In the genomic region with DNA sequence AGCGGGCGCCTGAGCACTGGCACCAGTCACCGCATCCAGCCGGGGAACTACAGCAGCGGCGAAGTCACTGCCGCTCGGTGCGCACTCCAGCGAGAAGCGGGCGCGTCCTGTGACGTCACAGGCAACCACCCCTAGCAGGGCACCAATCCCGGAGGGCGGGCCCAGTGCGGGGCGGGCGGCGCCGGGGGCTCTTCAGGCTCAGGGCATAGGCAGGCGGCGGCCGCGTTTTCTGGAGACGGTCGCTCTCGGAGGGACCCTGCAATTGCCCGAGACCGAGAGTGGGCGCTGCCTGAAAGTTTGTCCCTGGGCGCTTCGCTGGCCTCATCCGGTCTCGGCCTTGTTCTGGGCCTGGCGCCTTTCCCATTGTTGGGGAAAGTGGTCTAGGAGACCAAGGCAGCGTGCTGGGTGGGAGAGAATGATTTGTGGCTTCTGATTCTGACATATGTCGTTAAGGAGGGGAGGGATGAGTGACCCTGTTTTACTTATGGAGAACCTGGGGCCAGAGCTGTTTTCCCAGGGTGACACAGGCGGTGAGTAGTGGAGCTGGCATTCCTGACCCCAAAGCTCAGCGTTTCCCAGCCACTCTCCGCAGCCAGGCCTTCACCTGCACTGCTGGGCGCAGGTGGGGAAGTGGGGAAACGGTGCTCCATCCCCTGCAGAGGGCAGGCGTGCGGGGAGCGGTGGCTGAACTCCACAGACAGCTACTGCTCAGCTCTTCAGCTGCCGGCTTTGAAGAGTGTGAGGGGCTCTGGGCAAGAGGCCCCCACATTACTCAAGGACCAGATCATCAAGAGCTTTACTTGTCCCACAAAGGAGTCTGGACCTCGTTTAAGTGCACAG, we compare ENCODE assay signal across 8 cellular contexts. TPM values are rescaled to one million over a fixed set of nuclear protein-coding genes. Genes with fewer than 3 reads are reported as not detected.
DNase-seq lines count a peak whose midpoint lies in the region; ATAC-seq, FAIRE-seq and TF ChIP-seq lines count a peak whose summit lies in the region.
"Not testable (repeated sequence)": the region's sequence is repeated elsewhere in the genome, so short reads cannot be mapped to it uniquely, and the experiment has no call there.

Gene FAHD2B (minus strand): TSS at position 111 of the 840 bp plus-strand sequence. CDS start 3,176 bp downstream, outside the sequence.

- in situ Hi-C loops in HepG2 (cut with HindIII; ENCODE audit: extremely low pct_ligation_motif_present, low pct_unique_long_range_greater_than_20kb) = not testable (repeated sequence)

- H3K4me2 ChIP-seq in BLaER1 (peak within 1 kb of the TSS; percentile 79), HepG2 (ENCODE audit: low read depth, low read length) (peak within 1 kb of the TSS; percentile 81)

- intact Hi-C loops in HepG2 (cut with micrococcal nuclease; ENCODE audit: unreplicated experiment) = not testable (repeated sequence)

- not testable (repeated sequence) for H3K27me3 ChIP-seq in BLaER1; HepG2 (ENCODE audit: control insufficient read depth in 1 of 2, insufficient read depth in 2 of 2, low read length in 2 of 2)

- CTCF ChIA-PET in activated CD8-positive, alpha-beta T cell treated with anti-CD3 and anti-CD28 coated beads, Interleukin-2, amount 10 ng/mL, durations not matched to agents 7 days and 5 days (lab: Charles Lee) = interaction anchor here (1.6 to 1.9 kb wide), 2 partner anchors 17 to 237 kb away, joined by 5 to 10 read pairs; partner anchors contain the start of genes ANKRD36 and ANKRD39
- CTCF ChIA-PET in HepG2 (lab: Yijun Ruan, JAX; ENCODE audit: low intra/inter-chr PET ratio, low total read pairs) = not testable (repeated sequence)

- not testable (repeated sequence) for H3K79me2 ChIP-seq in HepG2 (ENCODE audit: insufficient read depth, low read length)

- TF ChIP-seq RAD21 in HepG2 (CRISPR knock-in tag; IDR thresholded peaks at IDR 0.05) = not testable (repeated sequence)

- 0 out of 2 replicates have a peak within 1 kb of the TSS, but pooled peaks have one; percentile 9 for H3K27ac ChIP-seq in BLaER1
- not testable (repeated sequence) for H3K27ac ChIP-seq in HepG2 (ENCODE audit: extremely low read length, insufficient read depth, low read length)

- H3K4me3 Mint-ChIP-seq in activated CD8-positive, alpha-beta T cell treated with anti-CD3 and anti-CD28 coated beads, Interleukin-2, amount 10 ng/mL, durations not matched to agents 7 days and 5 days = peak within 1 kb of the TSS; percentile 74

- peaks cover 12% of the 10 kb centered on the region for H3K4me1 Mint-ChIP-seq in activated CD8-positive, alpha-beta T cell treated with anti-CD3 and anti-CD28 coated beads, Interleukin-2, amount 10 ng/mL, durations not matched to agents 7 days and 5 days (ENCODE audit: low read depth)

- H3K9ac ChIP-seq in BLaER1 = peak within 1 kb of the TSS; percentile 60; the same call in 1 of the 2 replicates
- not testable (repeated sequence) for H3K9ac ChIP-seq in HepG2 (ENCODE audit: insufficient read depth, low read depth, low read length)

- H3K27me3 Mint-ChIP-seq in activated CD8-positive, alpha-beta T cell treated with anti-CD3 and anti-CD28 coated beads, Interleukin-2, amount 10 ng/mL, durations not matched to agents 7 days and 5 days (ENCODE audit: low read depth) = peaks cover 14% of the 10 kb centered on the region

- H3K36me3 Mint-ChIP-seq in activated CD8-positive, alpha-beta T cell treated with anti-CD3 and anti-CD28 coated beads, Interleukin-2, amount 10 ng/mL, durations not matched to agents 7 days and 5 days (ENCODE audit: low read depth) = not testable (repeated sequence)

- POLR2A ChIA-PET in activated CD8-positive, alpha-beta T cell treated with anti-CD3 and anti-CD28 coated beads, Interleukin-2, amount 10 ng/mL, durations not matched to agents 7 days and 5 days (lab: Charles Lee); HepG2 (lab: Yijun Ruan, JAX): not testable (repeated sequence)

- ATAC-seq in GM19463 (IDR thresholded peaks at IDR 0.05; ENCODE audit: unreplicated experiment) = peak; percentile 96
- peak; percentile 78 for ATAC-seq in HG03469 (IDR thresholded peaks at IDR 0.05; ENCODE audit: unreplicated experiment)
- peak; percentile 98 for ATAC-seq in activated CD8-positive, alpha-beta T cell treated with anti-CD3 and anti-CD28 coated beads, Interleukin-2, amount 10 ng/mL, durations not matched to agents 7 days and 5 days
- peak; percentile 85 for ATAC-seq in HepG2

- H3K4me1 ChIP-seq in BLaER1 = peaks cover 15% of the 10 kb centered on the region
- not testable (repeated sequence) for H3K4me1 ChIP-seq in HepG2 (ENCODE audit: insufficient read depth, low read length)

- not testable (repeated sequence) for H3K36me3 ChIP-seq in BLaER1; HepG2 (replicated peaks in 1 of 2; ENCODE audit: control insufficient read depth in 1 of 2, insufficient read depth in 2 of 2, low read length in 2 of 2)

- not testable (repeated sequence) for FAIRE-seq in HepG2 (lab: Jason Lieb, UNC)

- not testable (repeated sequence) for H2AFZ ChIP-seq in HepG2 (ENCODE audit: low read length)

- peak; percentile 72 for DNase-seq in NK-92 treated with Interleukin-12 subunit alpha and Interleukin-12 subunit beta, amount 100 ng/mL, for 24 hours (lab: John Stamatoyannopoulos, UW)
- peak; percentile 92 for DNase-seq in activated CD8-positive, alpha-beta T cell treated with anti-CD3 and anti-CD28 coated beads, Interleukin-2, amount 10 ng/mL, durations not matched to agents 7 days and 5 days
- DNase-seq in dermis blood vessel endothelial cell (peak; percentile 70), HepG2 (ENCODE audit: low spot score) (peak; percentile 30)
- DNase-seq in stimulated activated CD4-positive, alpha-beta T cell treated with anti-CD3 and anti-CD28 coated beads, Interleukin-2, amount 100 ng/mL, for 48 hours = peak; percentile 69 to 76

- not testable (repeated sequence) for TF ChIP-seq POLR2A in HepG2 (IDR thresholded peaks at IDR 0.05; ENCODE audit: insufficient read depth in 1 of 2, low read depth in 2 of 2, low read length in 2 of 2)

- peak; percentile 36 for TF ChIP-seq CTCF in HepG2 (CRISPR knock-in tag; IDR thresholded peaks at IDR 0.05)

- 53% methylated on average over 20 of the region's 48 CpGs for WGBS in HepG2 (ENCODE audit: low lambda C conversion rate)

- H3K27ac Mint-ChIP-seq in activated CD8-positive, alpha-beta T cell treated with anti-CD3 and anti-CD28 coated beads, Interleukin-2, amount 10 ng/mL, durations not matched to agents 7 days and 5 days = peak within 1 kb of the TSS; percentile 75

- H3K9me3 Mint-ChIP-seq in activated CD8-positive, alpha-beta T cell treated with anti-CD3 and anti-CD28 coated beads, Interleukin-2, amount 10 ng/mL, durations not matched to agents 7 days and 5 days (ENCODE audit: insufficient read depth) = not testable (repeated sequence)

- H3K9me3 ChIP-seq in BLaER1; HepG2 (ENCODE audit: low read length): not testable (repeated sequence)

- peak within 1 kb of the TSS; percentile 59 for H3K4me3 ChIP-seq in BLaER1
- H3K4me3 ChIP-seq in HepG2 (replicated peaks in 1 of 3; ENCODE audit: insufficient read depth in 1 of 3, low read depth in 2 of 3, low read length in 3 of 3) = peak within 1 kb of the TSS in 2 of 3 experiments; percentile 38 to 60; a peak in 5 of 6 replicates

- TF ChIP-seq EP300 in HepG2 (IDR thresholded peaks at IDR 0.05; ENCODE audit: low read depth in 2 of 2, low read length in 2 of 2); HepG2 (CRISPR knock-in tag; IDR thresholded peaks at IDR 0.05; ENCODE audit: borderline replicate concordance): not testable (repeated sequence)

- not testable (repeated sequence) for H4K20me1 ChIP-seq in BLaER1; HepG2 (ENCODE audit: insufficient read depth, low read length)

- TSS peak; percentile 82 for BruUV-seq in HepG2 (replicated peaks; lab: Mats Ljungman, UMichigan)

TF ChIP-seq in HepG2, 621 proteins besides CTCF, POLR2A, EP300 and RAD21 (continues in another document):
- TF ChIP-seq YEATS4 (CRISPR knock-in tag; IDR thresholded peaks at IDR 0.05; ENCODE audit: borderline replicate concordance) (0 out of 2 replicates have a peak, but pooled peaks have one; percentile 21), RFXAP (CRISPR knock-in tag; IDR thresholded peaks at IDR 0.05; ENCODE audit: borderline replicate concordance) (0 out of 2 replicates have a peak, but pooled peaks have one; percentile 25), ZFX (CRISPR knock-in tag; IDR thresholded peaks at IDR 0.05; ENCODE audit: low read depth) (peak; percentile 50; the same call in 1 of the 2 replicates)

RNA-seq across cellular contexts. Expression of gene FAHD2B, which starts in this region (rescaled TPM):
- total RNA-seq in activated CD8-positive, alpha-beta T cell treated with anti-CD3 and anti-CD28 coated beads, Interleukin-2, amount 10 ng/mL, durations not matched to agents 7 days and 5 days = 10 to 100 TPM; 29.8 to 32.0 TPM
- total RNA-seq in dermis blood vessel endothelial cell = 4.1 and 5.3 TPM in 2 replicates
- 6.4 and 7.2 TPM in 2 replicates for total RNA-seq in HepG2 (2016; rRNA removed; fragmentation: Illumina TruSeq; extraction: Trizol)
- total RNA-seq in HepG2 (2016; cell fraction: cytosol; rRNA removed; fragmentation: Illumina TruSeq; extraction: Trizol; ENCODE audit: low read depth) = 1.9 and 2.1 TPM in 2 replicates
- total RNA-seq in HepG2 (2016; cell fraction: insoluble cytoplasmic fraction; rRNA removed; fragmentation: Illumina TruSeq; extraction: Trizol) = 7.4 and 7.7 TPM in 2 replicates
- total RNA-seq in HepG2 (2016; cell fraction: membrane; rRNA removed; fragmentation: Illumina TruSeq; extraction: Trizol) = 2.3 and 2.8 TPM in 2 replicates
- total RNA-seq in HepG2 (2016; cell fraction: nucleus; rRNA removed; fragmentation: Illumina TruSeq; extraction: Trizol) = 4.9 TPM in 2 replicates
- 6.7 and 11.9 TPM in 2 replicates for polyA plus RNA-seq in HepG2 (2011; rRNA removed)
- 9.6 TPM in 2 replicates for polyA plus RNA-seq in HepG2 (2011; cell fraction: cytosol; rRNA removed)
- polyA plus RNA-seq in HepG2 (2011; cell fraction: nucleus; rRNA removed) = 24.2 and 27.2 TPM in 2 replicates
- 8.4 and 8.7 TPM in 2 replicates for polyA plus RNA-seq in HepG2 (2012)
- polyA plus RNA-seq in HepG2 (2016; cell fraction: cytosol; fragmentation: Illumina TruSeq; extraction: Trizol; ENCODE audit: low read depth) = 2.7 and 3.4 TPM in 2 replicates
- 9.2 and 9.7 TPM in 2 replicates for polyA plus RNA-seq in HepG2 (2016; cell fraction: insoluble cytoplasmic fraction; fragmentation: Illumina TruSeq; extraction: Trizol; ENCODE audit: low read depth)
- polyA plus RNA-seq in HepG2 (2016; cell fraction: membrane; fragmentation: Illumina TruSeq; extraction: Trizol; ENCODE audit: low read depth) = 2.9 and 3.7 TPM in 2 replicates
- polyA plus RNA-seq in HepG2 (2016; cell fraction: nucleus; fragmentation: Illumina TruSeq; extraction: Trizol; ENCODE audit: insufficient read depth, low read depth) = 11.3 and 15.3 TPM in 2 replicates
- 15.1 and 27.7 TPM in 2 replicates for polyA minus RNA-seq in HepG2 (2011; rRNA and poly(A)+ RNA removed; ENCODE audit: low replicate concordance)
- 3.5 and 6.2 TPM in 2 replicates for polyA minus RNA-seq in HepG2 (2011; cell fraction: cytosol; rRNA and poly(A)+ RNA removed)
- 10.6 and 10.7 TPM in 2 replicates for polyA minus RNA-seq in HepG2 (2011; cell fraction: nucleus; rRNA and poly(A)+ RNA removed)

Comparison
In these comparisons a context has a peak if more than half of its experiments do, and no peak if none do; other contexts are left out.
1. DNase-seq: peak in every context shown above with its lines; median percentile 92 in activated CD8-positive, alpha-beta T cell treated with anti-CD3 and anti-CD28 coated beads, Interleukin-2, amount 10 ng/mL, durations not matched to agents 7 days and 5 days; 72 in stimulated activated CD4-positive, alpha-beta T cell treated with anti-CD3 and anti-CD28 coated beads, Interleukin-2, amount 100 ng/mL, for 48 hours; 72 in NK-92 treated with Interleukin-12 subunit alpha and Interleukin-12 subunit beta, amount 100 ng/mL, for 24 hours; 70 in dermis blood vessel endothelial cell; 30 in HepG2.